9 cellular contexts compared by ENCODE assay signal in the genomic region with DNA sequence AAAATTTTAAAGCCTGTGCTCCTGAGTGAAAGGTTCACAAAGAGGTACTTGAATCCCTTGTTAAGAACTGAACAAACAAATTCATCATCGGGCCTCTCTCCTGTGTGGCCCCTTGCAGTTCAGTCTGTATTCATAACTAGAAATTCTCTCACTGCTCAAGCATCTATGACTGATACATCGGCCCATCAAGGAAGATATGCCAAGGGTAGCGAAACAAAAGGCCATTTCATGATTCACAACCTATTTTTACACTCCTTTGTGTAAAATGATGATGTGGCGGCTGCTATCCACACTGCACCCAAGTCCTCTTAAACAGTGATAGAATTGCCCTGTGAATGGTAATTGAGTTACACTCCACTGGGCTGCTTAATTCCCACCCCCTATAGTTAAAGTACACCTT.
DNase-seq lines count a peak whose midpoint lies in the region; ATAC-seq and TF ChIP-seq lines count a peak whose summit lies in the region.
"Had no signal": no experiment of that assay in that cellular context is flagged by ENCODE, and none has a peak within 500 bp of the region (broad histone marks: within the 10 kb centered on the region; RNA-seq: fewer than 3 reads in every experiment).

No MANE protein-coding gene starts in this region.

- H3K4me1 ChIP-seq in right atrium auricular region = peaks cover 0 to 22% of the 10 kb centered on the region in 2 donors

- no peak for DNase-seq in AG04450 (ENCODE audit: low read depth, low spot score)
- DNase-seq in RPMI7951 (ENCODE audit: low read depth) = peak; percentile 50
- no peak for DNase-seq in right atrium auricular region (ENCODE audit: low spot score)
- DNase-seq in coronary artery (ENCODE audit: low spot score) = no peak
- DNase-seq in stimulated activated naive CD4-positive, alpha-beta T cell treated with Interleukin-2 at 50 U/mL for 16 hours (lab: John Stamatoyannopoulos, UW) = no peak
- no peak for DNase-seq in OCI-M1 (lab: John Stamatoyannopoulos, UW)
- no peak for DNase-seq in occipital lobe (lab: John Stamatoyannopoulos, UW)
- DNase-seq: activated CD4-positive, alpha-beta T cell treated with anti-CD3 and anti-CD28 coated beads, Interleukin-2, amount 50 U/mL, for 4 hours had no signal

- TF ChIP-seq CTCF in AG04450 (IDR thresholded peaks at IDR 0.05; ENCODE audit: low read depth, low read length) (no peak), right atrium auricular region (IDR thresholded peaks at IDR 0.05) (no peak), coronary artery (IDR thresholded peaks at IDR 0.05) (no peak)

- CTCF ChIA-PET in AG04450 (lab: Charles Lee) = no interaction called here

- H3K9me3 ChIP-seq in AG04450 (ENCODE audit: control insufficient read depth, insufficient read depth, low read length) (no peaks in the 10 kb centered on the region), right atrium auricular region (no peaks in the 10 kb centered on the region)

- H3K27ac ChIP-seq in AG04450 (ENCODE audit: low read depth, low read length) (peak overlapping the region; percentile 21), right atrium auricular region (peak overlapping the region; percentile 7 to 73), coronary artery (no peak overlapping the region)

- POLR2A ChIA-PET in AG04450 (lab: Yijun Ruan, JAX) = no interaction called here

- H3K27me3 ChIP-seq in AG04450 (ENCODE audit: control insufficient read depth, insufficient read depth, low read length) (no peaks in the 10 kb centered on the region), right atrium auricular region (no peaks in the 10 kb centered on the region)

- peak; percentile 45 for ATAC-seq in HG03196 (IDR thresholded peaks at IDR 0.05; ENCODE audit: unreplicated experiment)

- H3K4me3 ChIP-seq in AG04450 (ENCODE audit: low read depth, low read length) = no peak overlapping the region
- no peak overlapping the region for H3K4me3 ChIP-seq in right atrium auricular region
- no peak overlapping the region for H3K4me3 ChIP-seq in coronary artery

- no peaks in the 10 kb centered on the region for H3K36me3 ChIP-seq in right atrium auricular region

Comparison
In these comparisons a context has a peak if more than half of its experiments do, and no peak if none do; other contexts are left out.
1. H3K27ac ChIP-seq: peak in AG04450 (single experiment) and right atrium auricular region (2 of 2); none in coronary artery (0 of 2).